Comparison of ENCODE assay signal across 1 cellular context in genomic region chr19:41323023-41323422, GRCh38.
TF ChIP-seq lines count a peak whose summit lies in the region.

No MANE protein-coding gene starts in this region.

TF ChIP-seq in endothelial cell of umbilical vein, 7 proteins besides CTCF, POLR2A, EP300 and RAD21:
- TF ChIP-seq GATA2 (IDR thresholded peaks at IDR 0.05; ENCODE audit: insufficient read depth, insufficient read length, low read depth, low read length) (no peak), POLR2AphosphoS5 (IDR thresholded peaks at IDR 0.05; ENCODE audit: insufficient read depth, low read depth, low read length) (peak; percentile 68), MAX (IDR thresholded peaks at IDR 0.05; ENCODE audit: insufficient read depth, insufficient read length) (no peak)
